Comparison of ENCODE assay signal across 9 cellular contexts in genomic region chr6:150037526-150038201, GRCh38. TPM values are rescaled to one million over a fixed set of nuclear protein-coding genes. Genes with fewer than 3 reads are reported as not detected.
DNase-seq lines count a peak whose midpoint lies in the region; ATAC-seq and TF ChIP-seq lines count a peak whose summit lies in the region.
"Had no signal": no experiment of that assay in that cellular context is flagged by ENCODE, and none has a peak within 500 bp of the region (broad histone marks: within the 10 kb centered on the region; RNA-seq: fewer than 3 reads in every experiment).

No MANE protein-coding gene starts in this region.

- H3K27ac Mint-ChIP-seq in CD8-positive, alpha-beta memory T cell = peak overlapping the region in 1 of 8 donors; percentile 57

- intact Hi-C loops in heart right ventricle (cut with DNase I) = no loop called here

- ATAC-seq in heart right ventricle = peak in 2 of 8 donors; percentile 21 to 24

- peaks cover 10 to 19% (median 13%) of the 10 kb centered on the region in 3 donors for H3K4me1 Mint-ChIP-seq in CD8-positive, alpha-beta memory T cell

- peak overlapping the region; percentile 8 for H3K4me2 ChIP-seq in parathyroid adenoma (ENCODE audit: low read length)

- peaks cover 59 to 87% of the 10 kb centered on the region in 2 donors for H3K27me3 Mint-ChIP-seq in CD8-positive, alpha-beta memory T cell

- H3K27ac ChIP-seq in CD8-positive, alpha-beta memory T cell (ENCODE audit: low read depth, low read length) = no peak overlapping the region
- H3K27ac ChIP-seq in heart right ventricle (no peak overlapping the region), parathyroid adenoma (no peak overlapping the region)

- no peak for DNase-seq in CD8-positive, alpha-beta memory T cell
- no peak for DNase-seq in heart right ventricle
- no peak for DNase-seq in HuH-7 (ENCODE audit: low spot score)
- DNase-seq in NCI-H526 treated with DMSO at 0.1 percent for 48 hours (lab: John Stamatoyannopoulos, UW) = no peak
- no peak for DNase-seq in NCI-H2081 (lab: John Stamatoyannopoulos, UW)
- no peak for DNase-seq in ecto neural progenitor cell (ENCODE audit: low spot score)
- DNase-seq: NCI-H1417 treated with DMSO at 0.1 percent for 48 hours had no signal

- no peaks in the 10 kb centered on the region for H3K9me3 Mint-ChIP-seq in CD8-positive, alpha-beta memory T cell

- CTCF ChIA-PET in CD8-positive, alpha-beta memory T cell (lab: Charles Lee) = no interaction called here

- no peak overlapping the region for H3K4me3 ChIP-seq in CD8-positive, alpha-beta memory T cell (ENCODE audit: low read length)
- H3K4me3 ChIP-seq in WI38 (ENCODE audit: low read depth, low read length) (0 out of 2 replicates have a peak overlapping the region, but pooled peaks have one; percentile 10), heart right ventricle (peak overlapping the region in 7 of 10 donors; percentile 6 to 31 (median 25)), parathyroid adenoma (ENCODE audit: low read depth, low read length) (peak overlapping the region; percentile 3)

- H3K79me2 ChIP-seq in parathyroid adenoma = no peaks in the 10 kb centered on the region

- H3K9ac ChIP-seq in parathyroid adenoma = no peak overlapping the region

- peak overlapping the region; percentile 39 for H2AFZ ChIP-seq in parathyroid adenoma

- WGBS in heart right ventricle, 2 donors = 2 to 4% methylated on average over 55 of the region's 55 CpGs

- H3K4me1 ChIP-seq in CD8-positive, alpha-beta memory T cell (ENCODE audit: insufficient read depth, low read length) = peaks cover 8% of the 10 kb centered on the region
- H3K4me1 ChIP-seq in heart right ventricle (peaks cover 2 to 17% (median 12%) of the 10 kb centered on the region in 9 donors), parathyroid adenoma (no peaks in the 10 kb centered on the region)

- H3K9me3 ChIP-seq in CD8-positive, alpha-beta memory T cell (ENCODE audit: low read length) = no peaks in the 10 kb centered on the region
- no peaks in the 10 kb centered on the region for H3K9me3 ChIP-seq in heart right ventricle
- H3K9me3 ChIP-seq in parathyroid adenoma (ENCODE audit: control insufficient read depth, low read length) = no peaks in the 10 kb centered on the region

- peak overlapping the region in 6 of 7 donors; percentile 38 to 81 (median 72) for H3K4me3 Mint-ChIP-seq in CD8-positive, alpha-beta memory T cell

- H3K36me3 ChIP-seq in CD8-positive, alpha-beta memory T cell (ENCODE audit: insufficient read depth, low read length) = no peaks in the 10 kb centered on the region
- H3K36me3 ChIP-seq in heart right ventricle (no peaks in the 10 kb centered on the region), parathyroid adenoma (ENCODE audit: control insufficient read depth, insufficient read depth, low read length) (no peaks in the 10 kb centered on the region)

- peaks cover 0 to 3% (median 0%) of the 10 kb centered on the region in 3 donors for H3K36me3 Mint-ChIP-seq in CD8-positive, alpha-beta memory T cell

- POLR2A ChIA-PET in CD8-positive, alpha-beta memory T cell (lab: Charles Lee) = no interaction called here

- TF ChIP-seq CTCF in WI38 (IDR thresholded peaks at IDR 0.05; ENCODE audit: low read depth, low read length) = no peak
- TF ChIP-seq CTCF in heart right ventricle (IDR thresholded peaks at IDR 0.05) = no peak
- TF ChIP-seq CTCF in parathyroid adenoma (IDR thresholded peaks at IDR 0.05) = no peak

- peaks cover 53% of the 10 kb centered on the region for H3K27me3 ChIP-seq in CD8-positive, alpha-beta memory T cell (ENCODE audit: insufficient read depth, low read length, poor library complexity, severe bottlenecking)
- H3K27me3 ChIP-seq in heart right ventricle (peaks cover 21 to 86% (median 76%) of the 10 kb centered on the region in 7 donors), parathyroid adenoma (ENCODE audit: control insufficient read depth, insufficient read depth, low read length) (peaks cover 7% of the 10 kb centered on the region)

RNA-seq across cellular contexts. Expression of gene RAET1L, which starts 12.3 kb away (rescaled TPM):
- not detected for total RNA-seq in CD8-positive, alpha-beta memory T cell
- not detected for polyA plus RNA-seq in CD8-positive, alpha-beta memory T cell
- not detected for total RNA-seq in heart right ventricle
- under 1 TPM in 1 of 2 donors, not detected in 1; 0.03 TPM for polyA plus RNA-seq in heart right ventricle

RNA-seq across cellular contexts. Expression of gene ULBP3, which starts 31.3 kb away (rescaled TPM):
- 1 to 10 TPM; 1.2 to 1.6 TPM for total RNA-seq in CD8-positive, alpha-beta memory T cell
- polyA plus RNA-seq in CD8-positive, alpha-beta memory T cell = 2.2 TPM
- 1 to 10 TPM in 5 of 10 donors, under 1 TPM in 5; 0.52 to 2.1 (median 1.0) TPM for total RNA-seq in heart right ventricle
- polyA plus RNA-seq in heart right ventricle = 1 to 10 TPM in 1 of 2 donors, not detected in 1; 1.3 TPM
